In the genomic region with DNA sequence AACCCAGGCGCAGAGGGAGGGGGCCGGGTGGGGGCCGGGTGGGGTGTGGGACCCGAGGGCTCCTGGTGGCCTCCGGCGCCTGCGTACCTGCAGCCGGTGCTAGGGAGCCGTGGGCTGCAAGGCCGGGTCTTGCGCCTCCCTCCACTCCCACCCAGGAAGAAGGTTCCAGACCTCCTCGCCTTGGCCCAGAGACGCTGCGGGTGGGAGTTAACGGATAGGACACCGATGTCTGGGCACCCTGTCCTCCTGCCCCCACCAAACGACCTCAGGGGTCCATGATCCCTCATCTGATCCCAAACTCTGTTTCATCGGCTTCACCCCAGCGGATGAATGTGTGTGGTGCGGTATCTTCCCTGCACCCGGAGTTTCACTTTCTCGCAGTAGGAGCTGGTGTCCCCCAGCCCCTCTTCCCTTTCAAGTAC, we compare ENCODE assay signal across 8 cellular contexts. TPM values are rescaled to one million over a fixed set of nuclear protein-coding genes. Genes with fewer than 3 reads are reported as not detected.
DNase-seq lines count a peak whose midpoint lies in the region; ATAC-seq and TF ChIP-seq lines count a peak whose summit lies in the region.

No MANE protein-coding gene starts in this region.

- H4K8ac ChIP-seq in neuronal stem cell (ENCODE audit: low read depth, low read length), result no peak overlapping the region

- H3K79me2 ChIP-seq in OCI-LY1 (ENCODE audit: insufficient read depth, low read length), result no peaks in the 10 kb centered on the region

- H3K14ac ChIP-seq in neuronal stem cell (ENCODE audit: low read length), result no peak overlapping the region

- no peaks in the 10 kb centered on the region for H3K9me3 ChIP-seq in OCI-LY1 (ENCODE audit: low read length)
- peaks cover 3 to 11% of the 10 kb centered on the region in 2 donors for H3K9me3 ChIP-seq in esophagus (ENCODE audit: control insufficient read depth in 2 of 2, insufficient read depth in 1 of 2, low read depth in 1 of 2, low read length in 1 of 2)
- peaks cover 0 to 21% of the 10 kb centered on the region in 2 donors for H3K9me3 ChIP-seq in neuronal stem cell (replicated peaks in 1 of 2; ENCODE audit: control insufficient read depth in 2 of 2, insufficient read depth in 1 of 2, low read depth in 1 of 2, low read length in 2 of 2)

- H2BK15ac ChIP-seq in neuronal stem cell (ENCODE audit: low read length), result no peak overlapping the region

- peak overlapping the region; percentile 20 for H2BK5ac ChIP-seq in neuronal stem cell (ENCODE audit: low read length)

- peak; percentile 5 for ATAC-seq in GM18907 (IDR thresholded peaks at IDR 0.05; ENCODE audit: unreplicated experiment)
- ATAC-seq in HG03460 (IDR thresholded peaks at IDR 0.05; ENCODE audit: unreplicated experiment), result no peak
- no peak for ATAC-seq in GM21423 (IDR thresholded peaks at IDR 0.05; ENCODE audit: unreplicated experiment)

- no peaks in the 10 kb centered on the region for H3K9me2 ChIP-seq in OCI-LY1 (ENCODE audit: low read depth, low read length)

- H2BK12ac ChIP-seq in neuronal stem cell (ENCODE audit: low read length), result no peak overlapping the region

- 0 to 3% methylated on average over 20 to 22 of the region's 22 CpGs for WGBS in esophagus, 2 donors
- WGBS in neuronal stem cell (ENCODE audit: extremely low coverage in 2 of 2, insufficient read length in 2 of 2, insufficient replicate concordance in 1 of 2), 2 donors, result no CpG with 5 or more reads among the region's 22 CpGs

- H2AK5ac ChIP-seq in neuronal stem cell (ENCODE audit: low read depth, low read length), result peak overlapping the region; percentile 42

- H3K27me3 ChIP-seq in OCI-LY1 (ENCODE audit: insufficient read depth, low read length), result no peaks in the 10 kb centered on the region
- peaks cover 21 to 75% of the 10 kb centered on the region in 2 donors for H3K27me3 ChIP-seq in esophagus (ENCODE audit: control insufficient read depth in 1 of 2, insufficient read depth in 2 of 2, low read length in 2 of 2)
- peaks cover 72 to 94% (median 92%) of the 10 kb centered on the region in 3 experiments for H3K27me3 ChIP-seq in neuronal stem cell (ENCODE audit: control insufficient read depth in 3 of 3, insufficient read depth in 3 of 3, low read depth in 1 of 3, low read length in 3 of 3)

- no peaks in the 10 kb centered on the region for H3F3A ChIP-seq in OCI-LY1 (ENCODE audit: insufficient read depth, low read length)

- no peak overlapping the region for H3K4ac ChIP-seq in neuronal stem cell (ENCODE audit: low read length)

- peaks cover 3% of the 10 kb centered on the region for H3K79me1 ChIP-seq in neuronal stem cell (ENCODE audit: low read depth, low read length)

- no peak overlapping the region for H2BK120ac ChIP-seq in neuronal stem cell (ENCODE audit: low read depth, low read length)

- H3K36me3 ChIP-seq in OCI-LY1 (ENCODE audit: insufficient read depth, low read length), result no peaks in the 10 kb centered on the region
- H3K36me3 ChIP-seq in esophagus (ENCODE audit: control insufficient read depth in 2 of 2, insufficient read depth in 2 of 2, low read length in 1 of 2), result no peaks in the 10 kb centered on the region
- no peaks in the 10 kb centered on the region for H3K36me3 ChIP-seq in neuronal stem cell (replicated peaks in 1 of 2; ENCODE audit: control insufficient read depth in 2 of 2, insufficient read depth in 2 of 2, low read length in 2 of 2)

- no peak for TF ChIP-seq CTCF in OCI-LY1 (IDR thresholded peaks at IDR 0.05; ENCODE audit: low read length)

- H3K27ac ChIP-seq in OCI-LY1 (ENCODE audit: low read depth, low read length, poor library complexity, severe bottlenecking) (no peak overlapping the region), esophagus (ENCODE audit: low read depth in 2 of 2, low read length in 1 of 2) (no peak overlapping the region), neuronal stem cell (replicated peaks; ENCODE audit: low read length) (no peak overlapping the region)

- no peak overlapping the region for H3K9ac ChIP-seq in OCI-LY1 (ENCODE audit: low read length)
- no peak overlapping the region for H3K9ac ChIP-seq in neuronal stem cell (ENCODE audit: low read depth, low read length, poor library complexity)

- H3K4me2 ChIP-seq in OCI-LY1 (ENCODE audit: low read length) (peak overlapping the region; percentile 74), neuronal stem cell (ENCODE audit: insufficient read depth, low read length, poor library complexity, severe bottlenecking) (peak overlapping the region; percentile 90)

- peak overlapping the region; percentile 64 for H3K4me3 ChIP-seq in OCI-LY1 (ENCODE audit: low read depth, low read length, poor library complexity, severe bottlenecking)
- peak overlapping the region; percentile 38 to 47 for H3K4me3 ChIP-seq in esophagus (ENCODE audit: low read depth in 1 of 2, low read length in 2 of 2)
- peak overlapping the region in 1 of 2 donors; percentile 9 for H3K4me3 ChIP-seq in neuronal stem cell (ENCODE audit: low read length in 2 of 2)

- no peak overlapping the region for H3K18ac ChIP-seq in neuronal stem cell (ENCODE audit: low read length)

- peaks cover 14% of the 10 kb centered on the region for H3K4me1 ChIP-seq in OCI-LY1 (ENCODE audit: insufficient read depth, low read length, severe bottlenecking)
- peaks cover 8 to 12% of the 10 kb centered on the region in 2 donors for H3K4me1 ChIP-seq in esophagus (ENCODE audit: control insufficient read depth in 2 of 2, insufficient read depth in 2 of 2, low read length in 1 of 2)
- peaks cover 4 to 16% of the 10 kb centered on the region in 2 donors for H3K4me1 ChIP-seq in neuronal stem cell (ENCODE audit: control insufficient read depth in 2 of 2, insufficient read depth in 1 of 2, low read depth in 1 of 2, low read length in 2 of 2)

- no peak overlapping the region for H2AFZ ChIP-seq in OCI-LY1 (ENCODE audit: low read length)
- peak overlapping the region; percentile 94 for H2AFZ ChIP-seq in neuronal stem cell (ENCODE audit: low read length)

- no peaks in the 10 kb centered on the region for H4K20me1 ChIP-seq in OCI-LY1 (ENCODE audit: insufficient read depth, low read length)

- H3K23ac ChIP-seq in neuronal stem cell (ENCODE audit: low read depth, low read length, poor library complexity), result no peak overlapping the region

- DNase-seq in neuronal stem cell (ENCODE audit: low spot score) (no peak), D341Med (ENCODE audit: low spot score) (no peak), cortex of kidney (lab: John Stamatoyannopoulos, UW) (no peak)

- no peak overlapping the region for H4K91ac ChIP-seq in neuronal stem cell (ENCODE audit: low read depth, low read length, poor library complexity)

RNA-seq across cellular contexts. Expression of gene MSX1, which starts 0.9 kb away (rescaled TPM):
- polyA plus RNA-seq in esophagus, result under 1 TPM; 0.36 to 0.37 TPM
- polyA plus RNA-seq in neuronal stem cell (2013, experiment 1 of 2), result 1.6 TPM
- polyA plus RNA-seq in neuronal stem cell (2013, experiment 2 of 2), result 1.8 TPM
